In genomic region chr1:940121-941026, GRCh38 we compare ENCODE assay signal across 7 cellular contexts. TPM values are rescaled to one million over a fixed set of nuclear protein-coding genes. Genes with fewer than 3 reads are reported as not detected.
A peak's percentile ranks its signal among the peaks of the same experiment; 100 is the strongest.
DNase-seq lines count a peak whose midpoint lies in the region; ATAC-seq and TF ChIP-seq lines count a peak whose summit lies in the region.

No MANE protein-coding gene starts in this region.

- TF ChIP-seq CTCF in NB4 (IDR thresholded peaks at IDR 0.05; ENCODE audit: low read depth, low read length): no peak
- TF ChIP-seq CTCF in heart left ventricle (IDR thresholded peaks at IDR 0.05): peak in 5 of 12 donors; percentile 19 to 40 (median 36)

- no peak overlapping the region for H3K4me3 ChIP-seq in NB4 (ENCODE audit: low read depth, low read length)
- peak overlapping the region; percentile 27 to 59 (median 48) for H3K4me3 ChIP-seq in heart left ventricle

- no peak for TF ChIP-seq POLR2A in NB4 (IDR thresholded peaks at IDR 0.05; ENCODE audit: extremely low read depth, insufficient read length)
- no peak for TF ChIP-seq POLR2A in heart left ventricle (IDR thresholded peaks at IDR 0.05)

- H3K9me3 Mint-ChIP-seq in activated naive CD4-positive, alpha-beta T cell treated with anti-CD3 and anti-CD28 coated beads, Interleukin-2, amount 10 ng/mL, durations not matched to agents 7 days and 5 days: no peaks in the 10 kb centered on the region

- H3K27me3 Mint-ChIP-seq in activated naive CD4-positive, alpha-beta T cell treated with anti-CD3 and anti-CD28 coated beads, Interleukin-2, amount 10 ng/mL, durations not matched to agents 7 days and 5 days: peaks cover 90% of the 10 kb centered on the region

- peak overlapping the region; percentile 28 for H3K4me3 Mint-ChIP-seq in activated naive CD4-positive, alpha-beta T cell treated with anti-CD3 and anti-CD28 coated beads, Interleukin-2, amount 10 ng/mL, durations not matched to agents 7 days and 5 days

- H3K4me1 Mint-ChIP-seq in activated naive CD4-positive, alpha-beta T cell treated with anti-CD3 and anti-CD28 coated beads, Interleukin-2, amount 10 ng/mL, durations not matched to agents 7 days and 5 days: peaks cover 7% of the 10 kb centered on the region

- no peak overlapping the region for H3K27ac Mint-ChIP-seq in activated naive CD4-positive, alpha-beta T cell treated with anti-CD3 and anti-CD28 coated beads, Interleukin-2, amount 10 ng/mL, durations not matched to agents 7 days and 5 days

- ATAC-seq in heart left ventricle: peak in 2 of 4 donors; percentile 24 to 45
- ATAC-seq in GM21723 (IDR thresholded peaks at IDR 0.05; ENCODE audit: unreplicated experiment): no peak
- ATAC-seq in GM21576 (IDR thresholded peaks at IDR 0.05; ENCODE audit: unreplicated experiment): no peak

- H3K9me3 ChIP-seq in heart left ventricle: no peaks in the 10 kb centered on the region

- CTCF ChIA-PET in activated naive CD4-positive, alpha-beta T cell treated with anti-CD3 and anti-CD28 coated beads, Interleukin-2, amount 10 ng/mL, durations not matched to agents 7 days and 5 days (lab: Charles Lee): interaction anchor here (1.0 to 2.3 kb wide), 5 partner anchors 10 to 36 kb away, joined by 3 to 5 read pairs (median 4); no protein-coding TSS in a partner anchor

- 0 to 1% (median 1%) methylated on average over 59 to 86 of the region's 86 CpGs for WGBS in heart left ventricle, 4 donors

- peak overlapping the region in 10 of 12 donors; percentile 1 to 81 (median 64) for H3K27ac ChIP-seq in heart left ventricle

- intact Hi-C loops in heart left ventricle (cut with DNase I): no loop called here

- DNase-seq in EL (peak; percentile 64), NB4 (ENCODE audit: low read depth) (peak; percentile 70), heart left ventricle (peak; percentile 68 to 86 (median 77)), pons (ENCODE audit: low spot score) (peak; percentile 8)
- no peak for DNase-seq in activated naive CD4-positive, alpha-beta T cell treated with anti-CD3 and anti-CD28 coated beads, Interleukin-2, amount 10 ng/mL, durations not matched to agents 7 days and 5 days

- H3K4me1 ChIP-seq in heart left ventricle: peaks cover 10 to 60% (median 41%) of the 10 kb centered on the region in 12 donors

- peaks cover 8 to 83% (median 52%) of the 10 kb centered on the region in 9 donors for H3K27me3 ChIP-seq in heart left ventricle

- H3K36me3 Mint-ChIP-seq in activated naive CD4-positive, alpha-beta T cell treated with anti-CD3 and anti-CD28 coated beads, Interleukin-2, amount 10 ng/mL, durations not matched to agents 7 days and 5 days: peaks cover 4% of the 10 kb centered on the region

- peaks cover 0 to 12% (median 4%) of the 10 kb centered on the region in 9 donors for H3K36me3 ChIP-seq in heart left ventricle

RNA-seq across cellular contexts. Expression of gene SAMD11, which starts 16.7 kb away (rescaled TPM):
- 1 to 10 TPM in 4 of 9 donors, under 1 TPM in 5; 0.38 to 3.2 (median 0.96) TPM for total RNA-seq in heart left ventricle
- polyA plus RNA-seq in heart left ventricle: 1 to 10 TPM in 1 of 2 donors, under 1 TPM in 1; 0.54 to 1.3 TPM

RNA-seq across cellular contexts. Expression of gene NOC2L, which starts 18.7 kb away (rescaled TPM):
- 10 to 100 TPM; 36.0 to 63.6 (median 43.3) TPM for total RNA-seq in heart left ventricle
- 10 to 100 TPM; 55.1 to 85.3 TPM for polyA plus RNA-seq in heart left ventricle

RNA-seq across cellular contexts. Expression of gene KLHL17, which starts 20.0 kb away (rescaled TPM):
- 1 to 10 TPM; 1.6 to 6.8 (median 4.7) TPM for total RNA-seq in heart left ventricle
- polyA plus RNA-seq in heart left ventricle: 1 to 10 TPM; 5.4 to 5.5 TPM

RNA-seq across cellular contexts. Expression of gene PLEKHN1, which starts 25.9 kb away (rescaled TPM):
- under 1 TPM in 2 of 9 donors, not detected in 7; 0.37 to 0.63 TPM for total RNA-seq in heart left ventricle
- polyA plus RNA-seq in heart left ventricle: under 1 TPM; 0.15 TPM

RNA-seq across cellular contexts. Expression of gene PERM1, which starts 41.5 kb away (rescaled TPM):
- 100 to 1,000 TPM in 6 of 9 donors, 10 to 100 TPM in 3; 52.8 to 149 (median 104) TPM for total RNA-seq in heart left ventricle
- polyA plus RNA-seq in heart left ventricle: 100 to 1,000 TPM in 1 of 2 donors, 10 to 100 TPM in 1; 53.3 to 353 TPM
